1 cellular context compared by ENCODE assay signal in the genomic region with DNA sequence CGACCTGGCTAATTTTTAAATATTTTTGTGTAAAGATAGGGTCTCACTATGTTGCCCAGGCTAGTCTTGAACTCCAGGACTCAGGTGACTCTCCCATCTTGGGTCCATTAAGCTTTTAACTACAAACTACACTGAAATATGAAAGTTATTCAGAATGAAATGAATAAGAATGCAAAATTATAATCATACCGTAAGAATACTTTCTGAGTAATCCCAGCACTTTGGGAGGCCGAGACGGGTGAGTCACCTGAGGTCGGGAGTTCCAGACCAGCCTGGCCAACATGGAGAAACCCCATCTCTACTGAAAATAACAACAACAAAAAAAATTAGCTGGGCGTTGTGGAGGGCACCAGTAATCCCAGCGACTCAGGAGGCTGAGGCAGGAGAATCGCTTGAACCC.
TF ChIP-seq lines count a peak whose summit lies in the region.

No MANE protein-coding gene starts in this region.

TF ChIP-seq in liver, 16 proteins besides CTCF, POLR2A, EP300 and RAD21 (continued from another document):
- TF ChIP-seq, protein P1, sequence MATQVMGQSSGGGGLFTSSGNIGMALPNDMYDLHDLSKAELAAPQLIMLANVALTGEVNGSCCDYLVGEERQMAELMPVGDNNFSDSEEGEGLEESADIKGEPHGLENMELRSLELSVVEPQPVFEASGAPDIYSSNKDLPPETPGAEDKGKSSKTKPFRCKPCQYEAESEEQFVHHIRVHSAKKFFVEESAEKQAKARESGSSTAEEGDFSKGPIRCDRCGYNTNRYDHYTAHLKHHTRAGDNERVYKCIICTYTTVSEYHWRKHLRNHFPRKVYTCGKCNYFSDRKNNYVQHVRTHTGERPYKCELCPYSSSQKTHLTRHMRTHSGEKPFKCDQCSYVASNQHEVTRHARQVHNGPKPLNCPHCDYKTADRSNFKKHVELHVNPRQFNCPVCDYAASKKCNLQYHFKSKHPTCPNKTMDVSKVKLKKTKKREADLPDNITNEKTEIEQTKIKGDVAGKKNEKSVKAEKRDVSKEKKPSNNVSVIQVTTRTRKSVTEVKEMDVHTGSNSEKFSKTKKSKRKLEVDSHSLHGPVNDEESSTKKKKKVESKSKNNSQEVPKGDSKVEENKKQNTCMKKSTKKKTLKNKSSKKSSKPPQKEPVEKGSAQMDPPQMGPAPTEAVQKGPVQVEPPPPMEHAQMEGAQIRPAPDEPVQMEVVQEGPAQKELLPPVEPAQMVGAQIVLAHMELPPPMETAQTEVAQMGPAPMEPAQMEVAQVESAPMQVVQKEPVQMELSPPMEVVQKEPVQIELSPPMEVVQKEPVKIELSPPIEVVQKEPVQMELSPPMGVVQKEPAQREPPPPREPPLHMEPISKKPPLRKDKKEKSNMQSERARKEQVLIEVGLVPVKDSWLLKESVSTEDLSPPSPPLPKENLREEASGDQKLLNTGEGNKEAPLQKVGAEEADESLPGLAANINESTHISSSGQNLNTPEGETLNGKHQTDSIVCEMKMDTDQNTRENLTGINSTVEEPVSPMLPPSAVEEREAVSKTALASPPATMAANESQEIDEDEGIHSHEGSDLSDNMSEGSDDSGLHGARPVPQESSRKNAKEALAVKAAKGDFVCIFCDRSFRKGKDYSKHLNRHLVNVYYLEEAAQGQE (IDR thresholded peaks at IDR 0.05): no peak
